In genomic region chr14:68268719-68269118, GRCh38 we compare ENCODE assay signal across 1 cellular context.
TF ChIP-seq lines count a peak whose summit lies in the region.

No MANE protein-coding gene starts in this region.

TF ChIP-seq in WTC11, 78 proteins besides CTCF, POLR2A, EP300 and RAD21 (continued from another document):
- TF ChIP-seq ZNF532 (CRISPR knock-in tag; IDR thresholded peaks at IDR 0.05; ENCODE audit: borderline replicate concordance), result no peak
- TF ChIP-seq ZNF281 (CRISPR knock-in tag; IDR thresholded peaks at IDR 0.05), result no peak
- no peak for TF ChIP-seq ERG (CRISPR knock-in tag; IDR thresholded peaks at IDR 0.05)
- no peak for TF ChIP-seq MYBL2 (CRISPR knock-in tag; IDR thresholded peaks at IDR 0.05)
- no peak for TF ChIP-seq NR1H2 (CRISPR knock-in tag; IDR thresholded peaks at IDR 0.05)
- no peak for TF ChIP-seq ZNF396 (CRISPR knock-in tag; IDR thresholded peaks at IDR 0.05; ENCODE audit: borderline replicate concordance)
- no peak for TF ChIP-seq ZNF671 (CRISPR knock-in tag; IDR thresholded peaks at IDR 0.05)
- no peak for TF ChIP-seq OVOL2 (CRISPR knock-in tag; IDR thresholded peaks at IDR 0.05; ENCODE audit: borderline replicate concordance)
- TF ChIP-seq ZNF219 (CRISPR knock-in tag; IDR thresholded peaks at IDR 0.05; ENCODE audit: borderline replicate concordance), result no peak
- TF ChIP-seq ARID4B (CRISPR knock-in tag; IDR thresholded peaks at IDR 0.05; ENCODE audit: borderline replicate concordance), result no peak
- no peak for TF ChIP-seq PRRX2 (CRISPR knock-in tag; IDR thresholded peaks at IDR 0.05)
- no peak for TF ChIP-seq KAT7 (CRISPR knock-in tag; IDR thresholded peaks at IDR 0.05; ENCODE audit: borderline replicate concordance)
